In genomic region chr19:50677636-50678035, GRCh38 we compare ENCODE assay signal across 1 cellular context.
A peak's percentile ranks its signal among the peaks of the same experiment; 100 is the strongest.
TF ChIP-seq lines count a peak whose summit lies in the region.

No MANE protein-coding gene starts in this region.

TF ChIP-seq in K562, 482 proteins besides CTCF, POLR2A, EP300 and RAD21:
- TF ChIP-seq RBM39 (optimal IDR thresholded peaks at IDR 0.05; ENCODE audit: low read depth, low read length) = no peak
- peak; percentile 22; the same call in 1 of the 2 replicates for TF ChIP-seq TCF3 (CRISPR knock-in tag; IDR thresholded peaks at IDR 0.05)
- no peak for TF ChIP-seq CAMTA2 (CRISPR knock-in tag; conservative IDR thresholded peaks at IDR 0.05)
- no peak for TF ChIP-seq MAX (CRISPR knock-in tag; IDR thresholded peaks at IDR 0.05)
- TF ChIP-seq L3MBTL2 (IDR thresholded peaks at IDR 0.05) = no peak
- TF ChIP-seq NCOA6 (IDR thresholded peaks at IDR 0.05) = no peak
- no peak for TF ChIP-seq MIER1 (IDR thresholded peaks at IDR 0.05; ENCODE audit: low read depth)
- TF ChIP-seq EGR1 (conservative IDR thresholded peaks at IDR 0.05) = no peak
- peak; percentile 35; the same call in 1 of the 2 replicates for TF ChIP-seq CBFA2T3 (IDR thresholded peaks at IDR 0.05)
- TF ChIP-seq ZNF354B (CRISPR knock-in tag; IDR thresholded peaks at IDR 0.05) = no peak
- no peak for TF ChIP-seq MLX (CRISPR knock-in tag; conservative IDR thresholded peaks at IDR 0.05)
- TF ChIP-seq SMARCA4 (IDR thresholded peaks at IDR 0.05) = no peak
- TF ChIP-seq SIRT6 (IDR thresholded peaks at IDR 0.05; ENCODE audit: low read depth, low read length) = no peak
- no peak for TF ChIP-seq HNRNPK (IDR thresholded peaks at IDR 0.05; ENCODE audit: low read depth, low read length, poor library complexity, severe bottlenecking)
